Comparison of ENCODE assay signal across 13 cellular contexts in genomic region chr5:10705736-10706135, GRCh38. TPM values are rescaled to one million over a fixed set of nuclear protein-coding genes. Genes with fewer than 3 reads are reported as not detected.
DNase-seq lines count a peak whose midpoint lies in the region; ATAC-seq and TF ChIP-seq lines count a peak whose summit lies in the region.
"Had no signal": no experiment of that assay in that cellular context is flagged by ENCODE, and none has a peak within 500 bp of the region (broad histone marks: within the 10 kb centered on the region; RNA-seq: fewer than 3 reads in every experiment).

No MANE protein-coding gene starts in this region.

- no peak overlapping the region for H3K27ac ChIP-seq in CD4-positive, CD25-positive, alpha-beta regulatory T cell (ENCODE audit: insufficient read depth, low read length, poor library complexity, severe bottlenecking)
- H3K27ac ChIP-seq in Karpas-422 (ENCODE audit: low read length) (peak overlapping the region; percentile 100), mesodermal cell (ENCODE audit: low read depth, low read length, severe bottlenecking) (peak overlapping the region; percentile 70), gastrocnemius medialis (no peak overlapping the region)
- H3K27ac ChIP-seq: prostate gland had no signal

- WGBS in mesodermal cell (ENCODE audit: insufficient coverage in 2 of 2), 2 experiments: 93% methylated on average over 2 of the region's 2 CpGs; no CpG with 5 or more reads in 1 of the 2 experiments

- no peak for DNase-seq in CD4-positive, CD25-positive, alpha-beta regulatory T cell
- DNase-seq in Karpas-422 (no peak), gastrocnemius medialis (no peak)
- DNase-seq in activated naive CD8-positive, alpha-beta T cell treated with anti-CD3 and anti-CD28 coated beads for 36 hours: no peak
- DNase-seq in activated CD4-positive, CD25-positive, alpha-beta regulatory T cell (lab: John Stamatoyannopoulos, UW): no peak
- no peak for DNase-seq in stimulated activated CD4-positive, alpha-beta T cell treated with anti-CD3 and anti-CD28 coated beads, Interleukin-15, amount 100 ng/mL, for 24 hours
- DNase-seq: activated T-cell treated with anti-CD3 and anti-CD28 coated beads, Interleukin-2, amount 50 U/mL, for 48 hours; NCI-H1048; NCI-H2171 treated with DMSO at 0.1 percent for 48 hours had no signal

- no peak overlapping the region for H2AFZ ChIP-seq in Karpas-422 (ENCODE audit: low read length)

- H3K27me3 Mint-ChIP-seq in CD4-positive, CD25-positive, alpha-beta regulatory T cell: no peaks in the 10 kb centered on the region
- no peaks in the 10 kb centered on the region for H3K27me3 Mint-ChIP-seq in activated naive CD8-positive, alpha-beta T cell treated with anti-CD3 and anti-CD28 coated beads for 36 hours

- no peaks in the 10 kb centered on the region for H3K9me3 Mint-ChIP-seq in CD4-positive, CD25-positive, alpha-beta regulatory T cell
- H3K9me3 Mint-ChIP-seq in activated naive CD8-positive, alpha-beta T cell treated with anti-CD3 and anti-CD28 coated beads for 36 hours: no peaks in the 10 kb centered on the region
- H3K9me3 Mint-ChIP-seq: WTC11 had no signal

- in situ Hi-C loops in gastrocnemius medialis (cut with MboI; ENCODE audit: low sequenced_read_pairs in 4 of 4): no loop called here

- no peak for TF ChIP-seq CTCF in gastrocnemius medialis (IDR thresholded peaks at IDR 0.05 in 4 of 5, conservative IDR thresholded peaks at IDR 0.05 in 1 of 5)

- H3K4me3 ChIP-seq in CD4-positive, CD25-positive, alpha-beta regulatory T cell (ENCODE audit: low read depth, low read length): no peak overlapping the region
- H3K4me3 ChIP-seq in Karpas-422 (ENCODE audit: low read length) (no peak overlapping the region), mesodermal cell (ENCODE audit: extremely low read depth, insufficient read depth, low read length, poor library complexity, severe bottlenecking) (no peak overlapping the region), gastrocnemius medialis (no peak overlapping the region)
- H3K4me3 ChIP-seq: prostate gland had no signal

- no peak for TF ChIP-seq POLR2A in gastrocnemius medialis (IDR thresholded peaks at IDR 0.05)

- peak overlapping the region; percentile 87 for H3K4me2 ChIP-seq in Karpas-422 (ENCODE audit: low read depth, low read length, poor library complexity, severe bottlenecking)

- H3K9me2 ChIP-seq in Karpas-422 (replicated peaks; ENCODE audit: insufficient read depth, low read length): no peaks in the 10 kb centered on the region

- H3K4me1 ChIP-seq in CD4-positive, CD25-positive, alpha-beta regulatory T cell (ENCODE audit: control insufficient read depth, insufficient read depth, low read length, poor library complexity, severe bottlenecking): peaks cover 10% of the 10 kb centered on the region
- H3K4me1 ChIP-seq in Karpas-422 (ENCODE audit: low read length) (peaks cover 86% of the 10 kb centered on the region), mesodermal cell (ENCODE audit: control insufficient read depth, insufficient read depth, low read length, poor library complexity, severe bottlenecking) (peaks cover 58% of the 10 kb centered on the region), gastrocnemius medialis (peaks cover 0 to 2% of the 10 kb centered on the region in 2 donors)

- H4K20me1 ChIP-seq in Karpas-422 (ENCODE audit: insufficient read depth, low read depth, low read length): no peaks in the 10 kb centered on the region

- H3K9ac ChIP-seq in Karpas-422 (ENCODE audit: low read length): no peak overlapping the region

- ATAC-seq in CD4-positive, CD25-positive, alpha-beta regulatory T cell (ENCODE audit: low read depth in 2 of 2): no peak
- no peak for ATAC-seq in gastrocnemius medialis
- ATAC-seq in GM18517 (IDR thresholded peaks at IDR 0.05; ENCODE audit: unreplicated experiment): no peak
- ATAC-seq: WTC11 had no signal

- H3K9me3 ChIP-seq in CD4-positive, CD25-positive, alpha-beta regulatory T cell (ENCODE audit: control insufficient read depth in 2 of 2, low read length in 2 of 2): no peaks in the 10 kb centered on the region
- H3K9me3 ChIP-seq in Karpas-422 (ENCODE audit: low read length): no peaks in the 10 kb centered on the region
- no peaks in the 10 kb centered on the region for H3K9me3 ChIP-seq in mesodermal cell (ENCODE audit: control insufficient read depth, low read length)
- no peaks in the 10 kb centered on the region for H3K9me3 ChIP-seq in gastrocnemius medialis
- H3K9me3 ChIP-seq: prostate gland had no signal

- peaks cover 89% of the 10 kb centered on the region for H3K79me2 ChIP-seq in Karpas-422 (ENCODE audit: low read length)

- intact Hi-C loops in gastrocnemius medialis (cut with DNase I; ENCODE audit: low total_unique reads): no loop called here

- peaks cover 9% of the 10 kb centered on the region for H3K36me3 ChIP-seq in CD4-positive, CD25-positive, alpha-beta regulatory T cell (ENCODE audit: control insufficient read depth, insufficient read depth, low read length)
- H3K36me3 ChIP-seq in Karpas-422 (ENCODE audit: insufficient read depth, low read length) (no peaks in the 10 kb centered on the region), mesodermal cell (ENCODE audit: control insufficient read depth, insufficient read depth, low read length) (peaks cover 10% of the 10 kb centered on the region), gastrocnemius medialis (no peaks in the 10 kb centered on the region)
- H3K36me3 ChIP-seq: prostate gland had no signal

- no peak overlapping the region for H3K4me3 Mint-ChIP-seq in CD4-positive, CD25-positive, alpha-beta regulatory T cell
- no peak overlapping the region for H3K4me3 Mint-ChIP-seq in activated naive CD8-positive, alpha-beta T cell treated with anti-CD3 and anti-CD28 coated beads for 36 hours
- H3K4me3 Mint-ChIP-seq: WTC11 had no signal

- peaks cover 16% of the 10 kb centered on the region for H3K36me3 Mint-ChIP-seq in CD4-positive, CD25-positive, alpha-beta regulatory T cell
- peaks cover 6% of the 10 kb centered on the region for H3K36me3 Mint-ChIP-seq in activated naive CD8-positive, alpha-beta T cell treated with anti-CD3 and anti-CD28 coated beads for 36 hours
- H3K36me3 Mint-ChIP-seq: WTC11 had no signal

- H3K27ac Mint-ChIP-seq in CD4-positive, CD25-positive, alpha-beta regulatory T cell: peak overlapping the region; percentile 28 to 55 (median 31)
- peak overlapping the region; percentile 70 for H3K27ac Mint-ChIP-seq in activated naive CD8-positive, alpha-beta T cell treated with anti-CD3 and anti-CD28 coated beads for 36 hours

- peaks cover 0 to 38% (median 26%) of the 10 kb centered on the region in 4 donors for H3K4me1 Mint-ChIP-seq in CD4-positive, CD25-positive, alpha-beta regulatory T cell
- peaks cover 28% of the 10 kb centered on the region for H3K4me1 Mint-ChIP-seq in activated naive CD8-positive, alpha-beta T cell treated with anti-CD3 and anti-CD28 coated beads for 36 hours

- no peaks in the 10 kb centered on the region for H3K27me3 ChIP-seq in CD4-positive, CD25-positive, alpha-beta regulatory T cell (ENCODE audit: control insufficient read depth, insufficient read depth, low read length)
- H3K27me3 ChIP-seq in Karpas-422 (ENCODE audit: low read length) (no peaks in the 10 kb centered on the region), gastrocnemius medialis (no peaks in the 10 kb centered on the region)

RNA-seq across cellular contexts. Expression of gene DAP, which starts 55.3 kb away (rescaled TPM):
- 39.8 TPM for total RNA-seq in CD4-positive, CD25-positive, alpha-beta regulatory T cell
- polyA plus RNA-seq in CD4-positive, CD25-positive, alpha-beta regulatory T cell: 10 to 100 TPM; 50.1 to 64.2 (median 54.7) TPM
- 33.8 and 42.6 TPM in 2 replicates for total RNA-seq in Karpas-422 (2014; rRNA removed; shearing (Covaris generic); ENCODE audit: low replicate concordance)
- total RNA-seq in activated naive CD8-positive, alpha-beta T cell treated with anti-CD3 and anti-CD28 coated beads for 36 hours: 10 to 100 TPM; 53.2 to 53.4 TPM
- 133 TPM for polyA plus RNA-seq in mesodermal cell (2013, experiment 1 of 2)
- 122 TPM for polyA plus RNA-seq in mesodermal cell (2013, experiment 2 of 2)
- 10 to 100 TPM in 1 of 4 donors, 1 to 10 TPM in 3; 2.4 to 11.7 (median 3.6) TPM for total RNA-seq in gastrocnemius medialis

Comparison
In these comparisons a context has a peak if more than half of its experiments do, and no peak if none do; other contexts are left out.
1. H3K27ac ChIP-seq: peak in Karpas-422 (single experiment) and mesodermal cell (single experiment); none in CD4-positive, CD25-positive, alpha-beta regulatory T cell (single experiment) and gastrocnemius medialis (0 of 4).